In genomic region chr9:99012957-99013512, GRCh38 we compare ENCODE assay signal across 13 cellular contexts.
DNase-seq lines count a peak whose midpoint lies in the region; ATAC-seq and TF ChIP-seq lines count a peak whose summit lies in the region.
"Had no signal": no experiment of that assay in that cellular context is flagged by ENCODE, and none has a peak within 500 bp of the region (broad histone marks: within the 10 kb centered on the region; RNA-seq: fewer than 3 reads in every experiment).

No MANE protein-coding gene starts in this region.

- H3K27ac ChIP-seq in endodermal cell (ENCODE audit: low read depth, low read length) (no peak overlapping the region), spleen (peak overlapping the region in 5 of 8 donors; percentile 10 to 66 (median 64))
- H3K27ac ChIP-seq: upper lobe of left lung had no signal

- TF ChIP-seq CTCF in endodermal cell (conservative IDR thresholded peaks at IDR 0.05) (peak; percentile 39), spleen (IDR thresholded peaks at IDR 0.05 in 8 of 11, conservative IDR thresholded peaks at IDR 0.05 in 3 of 11) (peak in 6 of 11 experiments; percentile 8 to 39 (median 18))

- H3K9me3 ChIP-seq in endodermal cell (ENCODE audit: control insufficient read depth, low read length) (peaks cover 65% of the 10 kb centered on the region), spleen (peaks cover 0 to 36% (median 28%) of the 10 kb centered on the region in 8 donors)

- no peak overlapping the region for H3K4me3 ChIP-seq in endodermal cell (ENCODE audit: low read length)
- H3K4me3 ChIP-seq in spleen, result no peak overlapping the region
- H3K4me3 ChIP-seq: upper lobe of left lung had no signal

- no peak for ATAC-seq in GM18519 (IDR thresholded peaks at IDR 0.05; ENCODE audit: low FRiP score, unreplicated experiment)
- ATAC-seq in HG02678 (IDR thresholded peaks at IDR 0.05; ENCODE audit: unreplicated experiment), result no peak

- H3K9me3 Mint-ChIP-seq in activated CD4-positive, alpha-beta T cell treated with anti-CD3 and anti-CD28 coated beads, Interleukin-2, amount 10 ng/mL, durations not matched to agents 24 days and 14 days, result peaks cover 12% of the 10 kb centered on the region
- H3K9me3 Mint-ChIP-seq in T-helper 1 cell treated with Interleukin-12 subunit alpha and Interleukin-12 subunit beta and Interleukin-4 antibody, amounts not matched to agents 30 μg/mL and 1 μg/mL, for 36 hours, result peaks cover 33% of the 10 kb centered on the region
- peaks cover 50% of the 10 kb centered on the region for H3K9me3 Mint-ChIP-seq in endodermal cell

- H3K27ac Mint-ChIP-seq in activated CD4-positive, alpha-beta T cell treated with anti-CD3 and anti-CD28 coated beads, Interleukin-2, amount 10 ng/mL, durations not matched to agents 24 days and 14 days, result peak overlapping the region; percentile 90
- peak overlapping the region; percentile 81 for H3K27ac Mint-ChIP-seq in T-helper 1 cell treated with Interleukin-12 subunit alpha and Interleukin-12 subunit beta and Interleukin-4 antibody, amounts not matched to agents 30 μg/mL and 1 μg/mL, for 36 hours
- no peak overlapping the region for H3K27ac Mint-ChIP-seq in endodermal cell

- intact Hi-C loops in activated CD4-positive, alpha-beta T cell treated with anti-CD3 and anti-CD28 coated beads, Interleukin-2, amount 10 ng/mL, durations not matched to agents 24 days and 14 days (cut with micrococcal nuclease), result no loop called here
- intact Hi-C loops in spleen (cut with DNase I; ENCODE audit: low total_unique reads), result no loop called here

- H3K27me3 ChIP-seq in endodermal cell (ENCODE audit: control insufficient read depth, insufficient read depth, low read length, poor library complexity, severe bottlenecking) (no peaks in the 10 kb centered on the region), spleen (replicated peaks in 1 of 7) (no peaks in the 10 kb centered on the region)
- H3K27me3 ChIP-seq: upper lobe of left lung had no signal

- no peaks in the 10 kb centered on the region for H3K27me3 Mint-ChIP-seq in activated CD4-positive, alpha-beta T cell treated with anti-CD3 and anti-CD28 coated beads, Interleukin-2, amount 10 ng/mL, durations not matched to agents 24 days and 14 days
- H3K27me3 Mint-ChIP-seq in T-helper 1 cell treated with Interleukin-12 subunit alpha and Interleukin-12 subunit beta and Interleukin-4 antibody, amounts not matched to agents 30 μg/mL and 1 μg/mL, for 36 hours (ENCODE audit: low read depth), result no peaks in the 10 kb centered on the region
- peaks cover 12% of the 10 kb centered on the region for H3K27me3 Mint-ChIP-seq in endodermal cell (ENCODE audit: insufficient read depth)

- H3K36me3 Mint-ChIP-seq in activated CD4-positive, alpha-beta T cell treated with anti-CD3 and anti-CD28 coated beads, Interleukin-2, amount 10 ng/mL, durations not matched to agents 24 days and 14 days (ENCODE audit: low read depth), result peaks cover 16% of the 10 kb centered on the region
- peaks cover 15% of the 10 kb centered on the region for H3K36me3 Mint-ChIP-seq in T-helper 1 cell treated with Interleukin-12 subunit alpha and Interleukin-12 subunit beta and Interleukin-4 antibody, amounts not matched to agents 30 μg/mL and 1 μg/mL, for 36 hours (ENCODE audit: low read depth)
- H3K36me3 Mint-ChIP-seq in endodermal cell (ENCODE audit: low read depth), result no peaks in the 10 kb centered on the region

- H3K4me3 Mint-ChIP-seq in activated CD4-positive, alpha-beta T cell treated with anti-CD3 and anti-CD28 coated beads, Interleukin-2, amount 10 ng/mL, durations not matched to agents 24 days and 14 days, result no peak overlapping the region
- no peak overlapping the region for H3K4me3 Mint-ChIP-seq in T-helper 1 cell treated with Interleukin-12 subunit alpha and Interleukin-12 subunit beta and Interleukin-4 antibody, amounts not matched to agents 30 μg/mL and 1 μg/mL, for 36 hours
- no peak overlapping the region for H3K4me3 Mint-ChIP-seq in endodermal cell
- H3K4me3 Mint-ChIP-seq: mesothelial cell of epicardium had no signal

- H3K9ac ChIP-seq in endodermal cell (ENCODE audit: extremely low read depth, low read length, poor library complexity, severe bottlenecking), result no peak overlapping the region

- no peak for TF ChIP-seq POLR2A in spleen (IDR thresholded peaks at IDR 0.05)

- H3K4me1 Mint-ChIP-seq in activated CD4-positive, alpha-beta T cell treated with anti-CD3 and anti-CD28 coated beads, Interleukin-2, amount 10 ng/mL, durations not matched to agents 24 days and 14 days, result peaks cover 24% of the 10 kb centered on the region
- H3K4me1 Mint-ChIP-seq in T-helper 1 cell treated with Interleukin-12 subunit alpha and Interleukin-12 subunit beta and Interleukin-4 antibody, amounts not matched to agents 30 μg/mL and 1 μg/mL, for 36 hours (ENCODE audit: low read depth), result peaks cover 15% of the 10 kb centered on the region
- H3K4me1 Mint-ChIP-seq in endodermal cell, result no peaks in the 10 kb centered on the region
- H3K4me1 Mint-ChIP-seq: mesothelial cell of epicardium had no signal

- no peaks in the 10 kb centered on the region for H3K4me1 ChIP-seq in endodermal cell (ENCODE audit: control insufficient read depth, insufficient read depth, low read length)
- H3K4me1 ChIP-seq in spleen, result peaks cover 0 to 18% (median 10%) of the 10 kb centered on the region in 6 donors
- H3K4me1 ChIP-seq: upper lobe of left lung had no signal

- DNase-seq in activated CD4-positive, alpha-beta T cell treated with anti-CD3 and anti-CD28 coated beads, Interleukin-2, amount 10 ng/mL, durations not matched to agents 24 days and 14 days, result no peak
- no peak for DNase-seq in activated CD4-positive, alpha-beta T cell treated with anti-CD3 and anti-CD28 coated beads, Interleukin-2, amount 50 U/mL, for 1 hour
- DNase-seq in endodermal cell (peak; percentile 22), spleen (no peak), NCI-H82 treated with DMSO at 0.1 percent for 48 hours (lab: John Stamatoyannopoulos, UW; ENCODE audit: unreplicated experiment) (no peak)
- DNase-seq: ACHN, foreskin melanocyte, NCI-H2081 treated with DMSO at 0.1 percent for 48 hours, upper lobe of left lung had no signal

- H3K36me3 ChIP-seq in endodermal cell (ENCODE audit: control insufficient read depth, insufficient read depth, low read length) (no peaks in the 10 kb centered on the region), spleen (no peaks in the 10 kb centered on the region)
- H3K36me3 ChIP-seq: upper lobe of left lung had no signal

- 83 to 89% methylated on average over 1 to 5 of the region's 5 CpGs for WGBS in endodermal cell (ENCODE audit: insufficient coverage in 1 of 2, insufficient read length in 1 of 2), 2 experiments
- 79 to 91% (median 80%) methylated on average over 5 of the region's 5 CpGs for WGBS in spleen, 5 donors
